14 cellular contexts compared by ENCODE assay signal in the genomic region with DNA sequence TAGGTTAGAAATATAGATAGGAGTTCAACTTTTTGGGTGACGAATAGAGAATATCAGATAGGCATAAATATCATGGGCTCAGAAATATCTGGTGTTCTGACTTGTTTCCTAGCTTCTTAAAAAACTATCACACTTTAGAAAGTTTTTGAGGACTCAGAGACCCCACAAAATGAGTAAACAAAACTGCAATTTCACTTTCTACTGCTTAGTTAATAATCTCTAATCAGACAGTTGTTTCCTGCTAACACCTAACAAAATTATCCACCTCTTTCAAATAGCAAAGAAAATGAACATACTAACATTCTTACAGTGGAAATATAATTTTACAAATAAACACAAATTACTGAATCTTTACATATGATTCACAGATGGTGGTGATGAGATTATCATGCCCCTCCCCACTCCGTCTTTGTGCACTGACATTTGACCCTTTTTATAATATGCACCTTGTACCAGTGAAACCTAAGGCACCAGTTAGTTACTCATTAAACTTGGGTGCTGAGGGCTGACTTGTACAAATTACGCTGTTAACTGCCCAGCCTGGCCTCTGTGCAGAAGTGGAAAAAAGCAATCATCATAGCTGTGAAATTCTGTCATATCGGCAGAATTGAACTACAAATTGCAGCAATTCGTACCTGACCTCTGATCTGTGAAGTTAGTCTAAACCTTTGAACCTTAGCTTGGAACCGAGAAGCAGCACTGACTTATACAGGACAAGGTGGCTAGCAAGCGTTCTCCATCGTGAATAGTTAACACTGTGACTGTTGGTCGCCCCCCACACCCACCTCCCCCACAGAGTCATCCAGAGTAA.
A peak's percentile ranks its signal among the peaks of the same experiment; 100 is the strongest.
DNase-seq lines count a peak whose midpoint lies in the region; ATAC-seq and TF ChIP-seq lines count a peak whose summit lies in the region.
"Had no signal": no experiment of that assay in that cellular context is flagged by ENCODE, and none has a peak within 500 bp of the region (broad histone marks: within the 10 kb centered on the region; RNA-seq: fewer than 3 reads in every experiment).

No MANE protein-coding gene starts in this region.

- H3K36me3 ChIP-seq in duodenal mucosa (ENCODE audit: control insufficient read depth in 1 of 2, insufficient read depth in 2 of 2, low read length in 2 of 2) = no peaks in the 10 kb centered on the region
- no peaks in the 10 kb centered on the region for H3K36me3 ChIP-seq in effector memory CD4-positive, alpha-beta T cell (ENCODE audit: control insufficient read depth, insufficient read depth, low read length)
- H3K36me3 ChIP-seq: suprapubic skin, WERI-Rb-1 had no signal

- peak overlapping the region; percentile 21 to 44 for H3K9ac ChIP-seq in duodenal mucosa (ENCODE audit: low read depth in 1 of 2, low read length in 2 of 2)

- TF ChIP-seq CTCF in retinal pigment epithelial cell (conservative IDR thresholded peaks at IDR 0.05; ENCODE audit: low read depth, low read length) = no peak
- TF ChIP-seq CTCF in coronary artery (IDR thresholded peaks at IDR 0.05) = no peak

- ATAC-seq in GM19043 (IDR thresholded peaks at IDR 0.05; ENCODE audit: low read depth, unreplicated experiment) (peak; percentile 89), HG03139 (IDR thresholded peaks at IDR 0.05; ENCODE audit: unreplicated experiment) (peak; percentile 78)
- ATAC-seq: activated T-cell treated with anti-CD3 and anti-CD28 coated beads, Interleukin-2, amount 50 U/mL, for 72 hours had no signal

- peak; percentile 18 for DNase-seq in retinal pigment epithelial cell (ENCODE audit: low read depth)
- DNase-seq in nucleus accumbens (lab: John Stamatoyannopoulos, UW) = no peak
- DNase-seq in coronary artery (ENCODE audit: low spot score) = no peak
- DNase-seq in effector memory CD4-positive, alpha-beta T cell = no peak
- DNase-seq in G401 (ENCODE audit: low spot score) = no peak
- DNase-seq: activated T-cell treated with anti-CD3 and anti-CD28 coated beads, Interleukin-2, amount 50 U/mL, for 72 hours; COR-L47; H7; NCI-H187; WERI-Rb-1 had no signal

- peak overlapping the region; percentile 41 to 50 for H3K4me3 ChIP-seq in duodenal mucosa (ENCODE audit: low read depth in 1 of 2, low read length in 2 of 2)
- no peak overlapping the region for H3K4me3 ChIP-seq in retinal pigment epithelial cell (ENCODE audit: low read length)
- no peak overlapping the region for H3K4me3 ChIP-seq in coronary artery
- no peak overlapping the region for H3K4me3 ChIP-seq in effector memory CD4-positive, alpha-beta T cell (ENCODE audit: insufficient read depth, low read depth, low read length, poor library complexity, severe bottlenecking)
- H3K4me3 ChIP-seq: suprapubic skin had no signal

- H3K9me3 ChIP-seq in duodenal mucosa (ENCODE audit: control insufficient read depth in 1 of 2, low read length in 2 of 2) = no peaks in the 10 kb centered on the region
- no peaks in the 10 kb centered on the region for H3K9me3 ChIP-seq in effector memory CD4-positive, alpha-beta T cell (ENCODE audit: control insufficient read depth, low read length)
- H3K9me3 ChIP-seq: suprapubic skin had no signal

- in situ Hi-C loops in G401 (cut with HindIII; ENCODE audit: low sequenced_read_pairs) = no loop called here

- H3K27me3 ChIP-seq in duodenal mucosa (ENCODE audit: control insufficient read depth in 1 of 2, insufficient read depth in 2 of 2, low read length in 2 of 2) = no peaks in the 10 kb centered on the region
- no peaks in the 10 kb centered on the region for H3K27me3 ChIP-seq in effector memory CD4-positive, alpha-beta T cell (replicated peaks; ENCODE audit: control insufficient read depth, insufficient read depth, low read length, poor library complexity, severe bottlenecking)
- H3K27me3 ChIP-seq: suprapubic skin had no signal

- H3K4me1 ChIP-seq in duodenal mucosa (ENCODE audit: control insufficient read depth in 1 of 2, insufficient read depth in 2 of 2, low read length in 2 of 2) = peaks cover 35 to 46% of the 10 kb centered on the region in 2 donors
- H3K4me1 ChIP-seq in effector memory CD4-positive, alpha-beta T cell (ENCODE audit: control insufficient read depth, insufficient read depth, low read length, poor library complexity, severe bottlenecking) = no peaks in the 10 kb centered on the region
- H3K4me1 ChIP-seq: suprapubic skin had no signal

- H3K27ac ChIP-seq in duodenal mucosa (ENCODE audit: low read depth, low read length) (peak overlapping the region; percentile 55), coronary artery (no peak overlapping the region)
- H3K27ac ChIP-seq in effector memory CD4-positive, alpha-beta T cell (ENCODE audit: insufficient read depth, low read length, poor library complexity, severe bottlenecking) = no peak overlapping the region
- H3K27ac ChIP-seq: suprapubic skin, WERI-Rb-1 had no signal

Comparison
In these comparisons a context has a peak if more than half of its experiments do, and no peak if none do; other contexts are left out.
1. H3K4me3 ChIP-seq: peak in duodenal mucosa (2 of 2); none in retinal pigment epithelial cell (single experiment), coronary artery (single experiment) and effector memory CD4-positive, alpha-beta T cell (single experiment).